1 cellular context compared by ENCODE assay signal in genomic region chr4:146981651-146982050, GRCh38.
TF ChIP-seq lines count a peak whose summit lies in the region.

No MANE protein-coding gene starts in this region.

TF ChIP-seq in HepG2, 621 proteins besides CTCF, POLR2A, EP300 and RAD21:
- TF ChIP-seq SUZ12 (IDR thresholded peaks at IDR 0.05; ENCODE audit: low read depth, low read length) (no peak), RFX3 (CRISPR knock-in tag; IDR thresholded peaks at IDR 0.05) (no peak), ZFP91 (CRISPR knock-in tag; IDR thresholded peaks at IDR 0.05; ENCODE audit: borderline replicate concordance) (no peak), CENPT (CRISPR knock-in tag; IDR thresholded peaks at IDR 0.05; ENCODE audit: low read depth) (no peak), ZHX2 (IDR thresholded peaks at IDR 0.05; ENCODE audit: low read depth) (no peak), ZHX2 (CRISPR knock-in tag; IDR thresholded peaks at IDR 0.05; ENCODE audit: borderline replicate concordance) (no peak), ZNF547 (CRISPR knock-in tag; IDR thresholded peaks at IDR 0.05) (no peak), ZBTB14 (CRISPR knock-in tag; IDR thresholded peaks at IDR 0.05) (no peak), ZNF788 (CRISPR knock-in tag; IDR thresholded peaks at IDR 0.05; ENCODE audit: borderline replicate concordance) (no peak), MED13 (CRISPR knock-in tag; IDR thresholded peaks at IDR 0.05) (no peak)
TF ChIP-seq in HepG2: peak in this region for 0.
